ENCODE assay signal across 7 cellular contexts in genomic region chr4:8514391-8514790, GRCh38.
"Had no signal": no experiment of that assay in that cellular context is flagged by ENCODE, and none has a peak within 500 bp of the region (broad histone marks: within the 10 kb centered on the region; RNA-seq: fewer than 3 reads in every experiment).

No MANE protein-coding gene starts in this region.

- H3K9ac ChIP-seq: GM23248 had no signal

- H3K27ac ChIP-seq: GM23248, HL-60 had no signal

- H3K4me1 ChIP-seq: HAP-1 had no signal

- DNase-seq: GM23248, GOT3, HFFc6 had no signal

- ATAC-seq: HCT116, HepG2 had no signal

- H3K36me3 ChIP-seq: HAP-1 had no signal

- H3K4me3 ChIP-seq: GM23248, HAP-1 had no signal

- H2AFZ ChIP-seq: GM23248 had no signal
